ENCODE assay signal across 27 cellular contexts in the genomic region with DNA sequence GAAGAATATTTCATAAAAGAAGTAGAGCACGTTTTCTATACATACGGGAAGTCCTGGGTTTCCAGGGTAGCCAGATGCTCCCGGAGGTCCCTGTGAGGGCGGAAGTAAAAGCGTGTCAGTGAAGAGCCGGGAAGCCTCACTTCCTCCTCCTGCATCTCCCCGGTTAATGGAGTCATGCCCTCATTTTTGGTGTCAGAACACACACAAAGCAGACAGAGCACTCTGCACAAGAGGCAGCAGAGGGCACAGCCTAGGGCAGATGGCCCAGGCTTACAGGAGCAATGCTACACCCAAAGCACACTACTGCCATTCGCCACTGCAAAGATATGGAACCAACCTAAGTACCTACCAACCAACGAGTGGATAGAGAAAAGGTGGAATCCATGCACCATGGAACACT.
"Had no signal": no experiment of that assay in that cellular context is flagged by ENCODE, and none has a peak within 500 bp of the region (broad histone marks: within the 10 kb centered on the region; RNA-seq: fewer than 3 reads in every experiment).

No MANE protein-coding gene starts in this region.

- DNase-seq: colonic mucosa; effector memory CD4-positive, alpha-beta T cell; foreskin keratinocyte; glutamatergic neuron; heart right ventricle; hippocampal formation; islet precursor cell; natural killer cell; occipital lobe; pancreas; right lobe of liver; small intestine; stimulated activated CD4-positive, alpha-beta T cell treated with anti-CD3 and anti-CD28 coated beads, Interleukin-12 subunit alpha, Interleukin-12 subunit beta, amount 100 ng/mL, for 4 hours; stimulated activated CD4-positive, alpha-beta T cell treated with anti-CD3 and anti-CD28 coated beads, Interleukin-1b, Interleukin-23, amount 100 ng/mL, for 48 hours; stimulated activated CD4-positive, alpha-beta T cell treated with anti-CD3 and anti-CD28 coated beads, Interleukin-4, amount 100 ng/mL, for 1 hour; stimulated activated CD8-positive, alpha-beta memory T cell treated with anti-CD3 and anti-CD28 coated beads, Interleukin-4, amount 100 ng/mL, for 48 hours; stimulated activated naive CD4-positive, alpha-beta T cell; stimulated activated naive CD8-positive, alpha-beta T cell treated with anti-CD3 and anti-CD28 coated beads, Interleukin-15, amount 100 ng/mL, for 72 hours; transverse colon had no signal

- H3K27me3 Mint-ChIP-seq: progenitor cell of endocrine pancreas had no signal

- H3K4me3 Mint-ChIP-seq: dendritic cell treated with granulocyte-macrophage colony-stimulating factor and Interleukin-4, amounts not matched to agents 40 ng/mL and 50 ng/mL, for 4 days; memory B cell; natural killer cell; stimulated activated naive CD8-positive, alpha-beta T cell treated with anti-CD3 and anti-CD28 coated beads, Interleukin-15, amount 100 ng/mL, for 72 hours had no signal

- H3K27ac Mint-ChIP-seq: dendritic cell treated with granulocyte-macrophage colony-stimulating factor and Interleukin-4, amounts not matched to agents 40 ng/mL and 50 ng/mL, for 4 days; memory B cell; natural killer cell; stimulated activated naive CD8-positive, alpha-beta T cell treated with anti-CD3 and anti-CD28 coated beads, Interleukin-15, amount 100 ng/mL, for 72 hours had no signal

- H3K27me3 ChIP-seq: colonic mucosa, esophagus muscularis mucosa, foreskin keratinocyte, heart right ventricle, pancreas, right lobe of liver, suprapubic skin, transverse colon, vagina had no signal

- FAIRE-seq: endothelial cell of umbilical vein, pancreas, small intestine had no signal

- H3K9me3 Mint-ChIP-seq: dendritic cell treated with granulocyte-macrophage colony-stimulating factor and Interleukin-4, amounts not matched to agents 40 ng/mL and 50 ng/mL, for 4 days; memory B cell; natural killer cell; stimulated activated naive CD8-positive, alpha-beta T cell treated with anti-CD3 and anti-CD28 coated beads, Interleukin-15, amount 100 ng/mL, for 72 hours had no signal

- H3K4me1 ChIP-seq: colonic mucosa, pancreas, right lobe of liver had no signal

- H3K36me3 ChIP-seq: colonic mucosa, right lobe of liver had no signal

- H3K4me3 ChIP-seq: colonic mucosa, esophagus muscularis mucosa, heart right ventricle, lung, pancreas, right lobe of liver, suprapubic skin, transverse colon, vagina had no signal

- H3K4me1 Mint-ChIP-seq: memory B cell; natural killer cell; stimulated activated naive CD8-positive, alpha-beta T cell treated with anti-CD3 and anti-CD28 coated beads, Interleukin-15, amount 100 ng/mL, for 72 hours had no signal

- H3K9me3 ChIP-seq: colonic mucosa, esophagus muscularis mucosa, heart right ventricle, pancreas, right lobe of liver, suprapubic skin, transverse colon, vagina had no signal

- H3K36me3 Mint-ChIP-seq: memory B cell, natural killer cell had no signal

- H3K27ac ChIP-seq: colonic mucosa, foreskin keratinocyte, heart right ventricle, pancreas, right lobe of liver, suprapubic skin, transverse colon, vagina had no signal

- ATAC-seq: foreskin keratinocyte; heart right ventricle; natural killer cell; pancreas; right lobe of liver; stimulated activated naive CD8-positive, alpha-beta T cell treated with anti-CD3 and anti-CD28 coated beads, Interleukin-15, amount 100 ng/mL, for 72 hours had no signal
